Comparison of ENCODE assay signal across 17 cellular contexts in the genomic region with DNA sequence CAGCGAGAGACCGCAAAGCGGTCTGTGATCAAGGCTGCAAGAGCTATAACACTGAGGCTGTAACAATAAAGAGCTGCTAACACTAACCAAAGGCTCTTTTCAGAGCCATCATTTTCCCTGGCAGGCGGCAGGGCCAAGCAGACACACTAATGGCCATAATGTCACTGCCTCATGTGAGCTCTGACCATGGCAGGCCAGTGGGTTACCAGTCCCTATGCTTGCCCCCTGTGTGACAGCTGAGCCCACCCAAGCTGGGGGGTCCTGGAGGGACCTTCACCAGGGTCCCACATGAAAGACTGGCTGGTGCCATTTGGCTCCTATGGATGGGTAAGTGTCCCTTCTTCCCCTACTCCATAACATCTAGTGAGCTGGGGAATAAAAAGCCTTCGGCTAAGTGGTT. TPM values are rescaled to one million over a fixed set of nuclear protein-coding genes. Genes with fewer than 3 reads are reported as not detected.
A peak's percentile ranks its signal among the peaks of the same experiment; 100 is the strongest.
DNase-seq lines count a peak whose midpoint lies in the region; ATAC-seq and TF ChIP-seq lines count a peak whose summit lies in the region.
"Had no signal": no experiment of that assay in that cellular context is flagged by ENCODE, and none has a peak within 500 bp of the region (broad histone marks: within the 10 kb centered on the region; RNA-seq: fewer than 3 reads in every experiment).

No MANE protein-coding gene starts in this region.

- no peaks in the 10 kb centered on the region for H3K79me2 ChIP-seq in Karpas-422 (ENCODE audit: low read length)

- ATAC-seq in Panc1 (0 out of 2 replicates have a peak, but pooled peaks have one; percentile 45), left ventricle myocardium superior (no peak)
- ATAC-seq in stimulated activated effector memory CD8-positive, alpha-beta T cell treated with anti-CD3 and anti-CD28 coated beads, Interleukin-12 subunit alpha, Interleukin-12 subunit beta, amount 100 ng/mL, for 72 hours, result no peak
- ATAC-seq: CD8-positive, alpha-beta T cell had no signal

- H3K4me3 Mint-ChIP-seq in stimulated activated effector memory CD8-positive, alpha-beta T cell treated with anti-CD3 and anti-CD28 coated beads, Interleukin-12 subunit alpha, Interleukin-12 subunit beta, amount 100 ng/mL, for 72 hours, result no peak overlapping the region
- H3K4me3 Mint-ChIP-seq: B cell; CD4-positive, alpha-beta T cell; CD8-positive, alpha-beta T cell had no signal

- peaks cover 11% of the 10 kb centered on the region for H3K9me3 Mint-ChIP-seq in stimulated activated effector memory CD8-positive, alpha-beta T cell treated with anti-CD3 and anti-CD28 coated beads, Interleukin-12 subunit alpha, Interleukin-12 subunit beta, amount 100 ng/mL, for 72 hours

- H3K27ac ChIP-seq in Panc1 (ENCODE audit: low read length) (no peak overlapping the region), coronary artery (no peak overlapping the region), Karpas-422 (ENCODE audit: low read length) (no peak overlapping the region)
- H3K27ac ChIP-seq: 22Rv1; A549; BLaER1 treated with 17β-estradiol and CSF1 and Interleukin-3, amounts not matched to agents 10 nM and 100 nM; C4-2B had no signal

- intact Hi-C loops in Panc1 (cut with micrococcal nuclease; ENCODE audit: unreplicated experiment), result no loop called here
- intact Hi-C loops in left ventricle myocardium superior (cut with micrococcal nuclease), result no loop called here

- peak overlapping the region; percentile 5 for H3K27ac Mint-ChIP-seq in stimulated activated effector memory CD8-positive, alpha-beta T cell treated with anti-CD3 and anti-CD28 coated beads, Interleukin-12 subunit alpha, Interleukin-12 subunit beta, amount 100 ng/mL, for 72 hours
- H3K27ac Mint-ChIP-seq: B cell; CD4-positive, alpha-beta T cell; CD8-positive, alpha-beta T cell had no signal

- in situ Hi-C loops in Panc1 (cut with HindIII; ENCODE audit: low pct_unique_long_range_greater_than_20kb, low sequenced_read_pairs), result no loop called here

- H3K27me3 ChIP-seq in Panc1 (ENCODE audit: control insufficient read depth, insufficient read depth, low read length) (no peaks in the 10 kb centered on the region), Karpas-422 (ENCODE audit: low read length) (no peaks in the 10 kb centered on the region)
- H3K27me3 ChIP-seq: BLaER1 treated with 17β-estradiol and CSF1 and Interleukin-3, amounts not matched to agents 10 nM and 100 nM had no signal

- BruUV-seq in Panc1 (replicated peaks; lab: Mats Ljungman, UMichigan), result no TSS peak

- DNase-seq in Panc1 (ENCODE audit: low read depth, low spot score), result no peak
- DNase-seq in coronary artery (ENCODE audit: low spot score), result peak; percentile 52
- no peak for DNase-seq in stimulated activated effector memory CD8-positive, alpha-beta T cell treated with anti-CD3 and anti-CD28 coated beads, Interleukin-12 subunit alpha, Interleukin-12 subunit beta, amount 100 ng/mL, for 72 hours (ENCODE audit: low spot score in 2 of 2)
- DNase-seq in left ventricle myocardium superior, result no peak
- no peak for DNase-seq in Karpas-422
- DNase-seq: AML-193; Caco-2; Calu3; CD4-positive, alpha-beta T cell; CD8-positive, alpha-beta T cell; DMS79 treated with DMSO at 0.1 percent for 48 hours; GF-D8 had no signal

- no peak overlapping the region for H3K4me3 ChIP-seq in Panc1 (ENCODE audit: low read depth in 2 of 2, low read length in 2 of 2)
- no peak overlapping the region for H3K4me3 ChIP-seq in coronary artery
- no peak overlapping the region for H3K4me3 ChIP-seq in Karpas-422 (ENCODE audit: low read length)
- H3K4me3 ChIP-seq: A549; BLaER1 treated with 17β-estradiol and CSF1 and Interleukin-3, amounts not matched to agents 10 nM and 100 nM had no signal

- TF ChIP-seq CTCF in Panc1 (IDR thresholded peaks at IDR 0.05) (no peak), coronary artery (IDR thresholded peaks at IDR 0.05) (no peak)

- no peaks in the 10 kb centered on the region for H3K9me2 ChIP-seq in Karpas-422 (replicated peaks; ENCODE audit: insufficient read depth, low read length)

- H3K4me2 ChIP-seq in Karpas-422 (ENCODE audit: low read depth, low read length, poor library complexity, severe bottlenecking), result no peak overlapping the region
- H3K4me2 ChIP-seq: A549; BLaER1 treated with 17β-estradiol and CSF1 and Interleukin-3, amounts not matched to agents 10 nM and 100 nM had no signal

- no peaks in the 10 kb centered on the region for H3K4me1 ChIP-seq in Panc1 (ENCODE audit: control insufficient read depth, insufficient read depth, low read length)
- no peaks in the 10 kb centered on the region for H3K4me1 ChIP-seq in Karpas-422 (ENCODE audit: low read length)
- H3K4me1 ChIP-seq: A549, Caco-2 had no signal

- peaks cover 7% of the 10 kb centered on the region for H3K36me3 Mint-ChIP-seq in stimulated activated effector memory CD8-positive, alpha-beta T cell treated with anti-CD3 and anti-CD28 coated beads, Interleukin-12 subunit alpha, Interleukin-12 subunit beta, amount 100 ng/mL, for 72 hours

- POLR2A ChIA-PET in Panc1 (lab: Charles Lee), result no interaction called here

- no peaks in the 10 kb centered on the region for H4K20me1 ChIP-seq in Karpas-422 (ENCODE audit: insufficient read depth, low read depth, low read length)
- H4K20me1 ChIP-seq: BLaER1 treated with 17β-estradiol and CSF1 and Interleukin-3, amounts not matched to agents 10 nM and 100 nM had no signal

- H3K36me3 ChIP-seq in Panc1 (ENCODE audit: control insufficient read depth, insufficient read depth, low read length), result no peaks in the 10 kb centered on the region
- no peaks in the 10 kb centered on the region for H3K36me3 ChIP-seq in Karpas-422 (ENCODE audit: insufficient read depth, low read length)

- CTCF ChIA-PET in Panc1 (lab: Charles Lee), result interaction anchor here (0.5 kb wide), 1 partner anchor 238 kb away, joined by 3 read pairs; no protein-coding TSS in a partner anchor

- no peak overlapping the region for H3K9ac ChIP-seq in Karpas-422 (ENCODE audit: low read length)
- H3K9ac ChIP-seq: BLaER1 treated with 17β-estradiol and CSF1 and Interleukin-3, amounts not matched to agents 10 nM and 100 nM had no signal

- H3K4me1 Mint-ChIP-seq in stimulated activated effector memory CD8-positive, alpha-beta T cell treated with anti-CD3 and anti-CD28 coated beads, Interleukin-12 subunit alpha, Interleukin-12 subunit beta, amount 100 ng/mL, for 72 hours, result peaks cover 35% of the 10 kb centered on the region

- H3K9me3 ChIP-seq in Panc1 (ENCODE audit: control insufficient read depth, insufficient read depth, low read depth, low read length), result no peaks in the 10 kb centered on the region
- H3K9me3 ChIP-seq in Karpas-422 (ENCODE audit: low read length), result no peaks in the 10 kb centered on the region

- no peak overlapping the region for H2AFZ ChIP-seq in Karpas-422 (ENCODE audit: low read length)

RNA-seq across cellular contexts. Expression of a gene that starts 29.6 kb away (rescaled TPM):
- 55.0 TPM for total RNA-seq in Panc1 (2021; ENCODE audit: unreplicated experiment)
- polyA plus RNA-seq in Panc1 (2012; ENCODE audit: insufficient read length), result 40.3 TPM
- 28.8 TPM for total RNA-seq in left ventricle myocardium superior
- total RNA-seq in Karpas-422 (2014; rRNA removed; shearing (Covaris generic); ENCODE audit: low replicate concordance), result 20.2 and 30.6 TPM in 2 replicates

RNA-seq across cellular contexts. Expression of a gene that starts 42.7 kb away (rescaled TPM):
- total RNA-seq in Panc1 (2021; ENCODE audit: unreplicated experiment), result 0.72 TPM
- polyA plus RNA-seq in Panc1 (2012; ENCODE audit: insufficient read length), result 0.96 TPM
- total RNA-seq in left ventricle myocardium superior, result 0.77 TPM
- total RNA-seq in Karpas-422 (2014; rRNA removed; shearing (Covaris generic); ENCODE audit: low replicate concordance), result 5.6 and 7.8 TPM in 2 replicates
